In the genomic region with DNA sequence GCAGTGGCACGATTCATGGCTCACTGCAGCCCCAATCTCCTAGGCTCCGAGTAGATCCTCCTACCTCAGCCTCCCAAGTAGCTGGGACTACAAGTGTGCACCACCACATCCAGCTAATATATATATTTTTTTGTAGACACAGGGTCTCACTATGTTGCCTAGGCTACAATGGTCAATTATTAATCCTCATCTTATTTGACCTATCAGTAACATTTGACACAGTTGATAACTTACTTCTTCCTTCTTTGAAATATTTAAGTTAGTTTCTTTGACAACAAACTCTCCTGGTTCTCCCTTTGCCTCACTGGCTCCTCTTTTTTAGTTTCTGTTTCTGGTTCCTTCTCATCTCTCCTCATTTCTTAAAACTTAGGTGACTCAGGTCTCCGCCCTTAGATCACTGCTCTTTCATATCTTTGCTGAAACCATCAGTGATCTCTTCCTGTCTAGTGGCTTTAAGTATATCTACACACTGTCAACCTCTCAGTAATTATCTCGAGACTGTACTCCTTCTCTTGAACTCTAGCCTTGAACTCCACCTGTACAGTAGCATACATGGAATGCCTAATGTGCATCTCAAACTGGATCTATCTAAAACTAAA, we compare ENCODE assay signal across 9 cellular contexts. TPM values are rescaled to one million over a fixed set of nuclear protein-coding genes. Genes with fewer than 3 reads are reported as not detected.
DNase-seq lines count a peak whose midpoint lies in the region; ATAC-seq and TF ChIP-seq lines count a peak whose summit lies in the region.
"Had no signal": no experiment of that assay in that cellular context is flagged by ENCODE, and none has a peak within 500 bp of the region (broad histone marks: within the 10 kb centered on the region; RNA-seq: fewer than 3 reads in every experiment).

No MANE protein-coding gene starts in this region.

- peaks cover 16% of the 10 kb centered on the region for H3K9me3 Mint-ChIP-seq in mesothelial cell of epicardium

- H3K27ac ChIP-seq in Peyer's patch: peak overlapping the region in 1 of 4 donors; percentile 22

- intact Hi-C loops in lower leg skin (cut with DNase I; ENCODE audit: low total_unique reads): no loop called here

- H3K9me3 ChIP-seq in Peyer's patch: no peaks in the 10 kb centered on the region

- H3K27ac Mint-ChIP-seq in mesothelial cell of epicardium: no peak overlapping the region

- H3K4me3 Mint-ChIP-seq in mesothelial cell of epicardium: no peak overlapping the region

- ATAC-seq in GM21381 (IDR thresholded peaks at IDR 0.05; ENCODE audit: unreplicated experiment): peak; percentile 97
- peak; percentile 89 for ATAC-seq in HG03280 (IDR thresholded peaks at IDR 0.05; ENCODE audit: unreplicated experiment)

- TF ChIP-seq CTCF in GM13977 (IDR thresholded peaks at IDR 0.05; ENCODE audit: extremely low read depth, insufficient read depth, missing control alignments) (no peak), lower leg skin (IDR thresholded peaks at IDR 0.05) (no peak), Peyer's patch (IDR thresholded peaks at IDR 0.05) (no peak), mesothelial cell of epicardium (IDR thresholded peaks at IDR 0.05; ENCODE audit: unreplicated experiment) (no peak)

- H3K27me3 ChIP-seq in Peyer's patch: no peaks in the 10 kb centered on the region

- no peaks in the 10 kb centered on the region for H3K27me3 Mint-ChIP-seq in mesothelial cell of epicardium (ENCODE audit: low read depth)

- no peak overlapping the region for H3K4me3 ChIP-seq in lower leg skin (ENCODE audit: low read depth, poor library complexity, severe bottlenecking)
- no peak overlapping the region for H3K4me3 ChIP-seq in Peyer's patch

- TF ChIP-seq POLR2A in lower leg skin (IDR thresholded peaks at IDR 0.05) (no peak), Peyer's patch (IDR thresholded peaks at IDR 0.05) (no peak)

- in situ Hi-C loops in GM13977 (cut with MboI; ENCODE audit: low pct_unique_long_range_greater_than_20kb, low sequenced_read_pairs, unreplicated experiment): no loop called here

- H3K36me3 ChIP-seq in Peyer's patch: peaks cover 0 to 27% (median 0%) of the 10 kb centered on the region in 3 donors

- no peaks in the 10 kb centered on the region for H3K4me1 Mint-ChIP-seq in mesothelial cell of epicardium

- 94% methylated on average over 4 of the region's 4 CpGs for WGBS in lower leg skin, 2 donors

- no peaks in the 10 kb centered on the region for H3K4me1 ChIP-seq in Peyer's patch

- H3K36me3 Mint-ChIP-seq in mesothelial cell of epicardium: peaks cover 65% of the 10 kb centered on the region

- DNase-seq in GM13977 (ENCODE audit: low spot score) (peak; percentile 45), lower leg skin (ENCODE audit: low spot score in 2 of 2) (no peak), Peyer's patch (no peak), NCI-H1417 (lab: John Stamatoyannopoulos, UW) (no peak), mesothelial cell of epicardium (ENCODE audit: low spot score in 2 of 2, unreplicated experiment in 2 of 2) (no peak)
- DNase-seq in activated naive CD4-positive, alpha-beta T cell treated with anti-CD3 and anti-CD28 coated beads, Interleukin-2, amount 50 U/mL, for 16 hours: peak; percentile 14
- DNase-seq: foreskin melanocyte had no signal

RNA-seq across cellular contexts. Expression of a gene that starts 11.5 kb away (rescaled TPM):
- total RNA-seq in lower leg skin: 10 to 100 TPM; 20.0 to 25.4 (median 23.6) TPM
- 10 to 100 TPM; 15.7 to 41.2 (median 25.9) TPM for total RNA-seq in Peyer's patch
- 55.0 to 56.9 TPM (median 55.6 TPM) in 3 replicates for total RNA-seq in mesothelial cell of epicardium

Comparison
In these comparisons a context has a peak if more than half of its experiments do, and no peak if none do; other contexts are left out.
1. DNase-seq: peak in GM13977 (single experiment) and activated naive CD4-positive, alpha-beta T cell treated with anti-CD3 and anti-CD28 coated beads, Interleukin-2, amount 50 U/mL, for 16 hours (single experiment); none in lower leg skin (0 of 2), Peyer's patch (0 of 3), NCI-H1417 (0 of 3) and mesothelial cell of epicardium (0 of 2).